Comparison of ENCODE assay signal across 31 cellular contexts in the genomic region with DNA sequence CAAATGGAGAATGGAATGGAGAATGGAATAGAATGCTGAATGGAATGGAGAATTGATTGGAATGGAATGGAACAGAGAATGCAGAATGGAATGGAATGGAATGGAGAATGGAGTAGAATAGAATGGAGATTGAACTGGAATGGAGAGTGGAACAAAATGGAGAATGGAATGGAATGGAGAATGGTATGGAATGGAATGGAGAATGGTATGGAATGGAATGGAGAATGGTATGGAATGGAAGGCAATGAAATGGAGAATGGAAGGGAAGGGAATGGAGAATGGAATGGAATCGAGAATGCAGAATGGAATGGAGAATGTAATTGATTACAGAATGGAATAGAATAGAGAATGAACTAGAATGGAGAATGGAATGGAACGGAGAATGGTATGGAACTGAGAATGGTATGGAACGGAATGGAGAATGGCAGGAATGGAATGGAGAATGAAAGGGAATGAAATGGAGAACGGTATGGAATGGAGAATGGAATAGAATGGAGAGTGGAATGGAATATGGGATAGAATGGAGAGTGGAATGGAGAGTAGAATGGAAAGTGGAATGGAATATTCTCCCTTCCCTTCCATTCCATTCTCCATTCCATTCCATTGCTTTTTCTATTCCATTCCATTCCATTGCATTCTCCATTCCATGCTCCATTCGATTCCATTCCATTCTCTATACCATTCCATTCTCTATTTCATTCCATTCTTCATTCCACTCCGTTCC.
"Had no signal": no experiment of that assay in that cellular context is flagged by ENCODE, and none has a peak within 500 bp of the region (broad histone marks: within the 10 kb centered on the region; RNA-seq: fewer than 3 reads in every experiment).

No MANE protein-coding gene starts in this region.

- FAIRE-seq: bronchial epithelial cell, TTC549 had no signal

- H3K36me3 ChIP-seq: cardiac muscle cell had no signal

- DNase-seq: activated CD4-positive, alpha-beta memory T cell treated with anti-CD3 and anti-CD28 coated beads, Interleukin-2, amount 10 ng/mL, durations not matched to agents 7 days and 5 days; activated CD4-positive, alpha-beta T cell treated with anti-CD3 and anti-CD28 coated beads for 1 hour; activated CD4-positive, alpha-beta T cell treated with anti-CD3 and anti-CD28 coated beads for 36 hours; activated CD4-positive, alpha-beta T cell treated with anti-CD3 and anti-CD28 coated beads for 48 hours; activated CD4-positive, alpha-beta T cell treated with anti-CD3 and anti-CD28 coated beads, Interleukin-2, amount 10 ng/mL, durations not matched to agents 7 days and 5 days; activated CD4-positive, alpha-beta T cell treated with anti-CD3 and anti-CD28 coated beads, Interleukin-2, amount 50 U/mL, for 48 hours; activated CD4-positive, CD25-positive, alpha-beta regulatory T cell; activated CD8-positive, alpha-beta memory T cell treated with anti-CD3 and anti-CD28 coated beads for 24 hours; activated CD8-positive, alpha-beta memory T cell treated with anti-CD3 and anti-CD28 coated beads, Interleukin-2, amount 10 ng/mL, durations not matched to agents 7 days and 5 days; activated CD8-positive, alpha-beta memory T cell treated with anti-CD3 and anti-CD28 coated beads, Interleukin-2, amount 50 U/mL, for 48 hours; activated CD8-positive, alpha-beta T cell treated with anti-CD3 and anti-CD28 coated beads, Interleukin-2, amount 10 ng/mL, durations not matched to agents 7 days and 5 days; activated effector memory CD4-positive, alpha-beta T cell treated with Interleukin-2 at 50 U/mL for 16 hours; activated gamma-delta T cell; activated naive CD4-positive, alpha-beta T cell treated with anti-CD3 and anti-CD28 coated beads, Interleukin-2, amount 10 ng/mL, durations not matched to agents 7 days and 5 days; activated naive CD4-positive, alpha-beta T cell treated with Interleukin-2 at 50 U/mL for 16 hours; activated naive CD8-positive, alpha-beta T cell treated with anti-CD3 and anti-CD28 coated beads, Interleukin-2, amount 10 ng/mL, durations not matched to agents 7 days and 5 days; activated naive CD8-positive, alpha-beta T cell treated with anti-CD3 and anti-CD28 coated beads, Interleukin-2, amount 50 U/mL, for 24 hours; activated T-cell treated with anti-CD3 and anti-CD28 coated beads, Interleukin-2, amount 50 U/mL, for 24 hours; activated T-cell treated with anti-CD3 and anti-CD28 coated beads, Interleukin-2, amount 50 U/mL, for 48 hours; amygdala; anterior cingulate cortex; caudate nucleus; cerebellar nuclear complex; T-helper 2 cell; T-helper 9 cell had no signal

- H3K27me3 ChIP-seq: ascending aorta, cardiac muscle cell had no signal

- ATAC-seq: activated CD4-positive, alpha-beta T cell treated with anti-CD3 and anti-CD28 coated beads for 36 hours; activated CD4-positive, CD25-positive, alpha-beta regulatory T cell treated with anti-CD3 and anti-CD28 coated beads, Interleukin-2, amount 50 U/mL, for 24 hours; activated CD8-positive, alpha-beta memory T cell treated with anti-CD3 and anti-CD28 coated beads, Interleukin-2, amount 10 ng/mL, durations not matched to agents 7 days and 5 days; activated CD8-positive, alpha-beta T cell treated with anti-CD3 and anti-CD28 coated beads, Interleukin-2, amount 10 ng/mL, durations not matched to agents 7 days and 5 days; activated naive CD8-positive, alpha-beta T cell treated with anti-CD3 and anti-CD28 coated beads, Interleukin-2, amount 50 U/mL, for 24 hours had no signal

- H3K27ac ChIP-seq: ascending aorta, cardiac muscle cell, VCaP had no signal

- H3K4me3 ChIP-seq: ascending aorta, cardiac muscle cell had no signal

- H3K4me1 ChIP-seq: ascending aorta had no signal
